In genomic region chr10:77715081-77715480, GRCh38 we compare ENCODE assay signal across 2 cellular contexts.
TF ChIP-seq lines count a peak whose summit lies in the region.

No MANE protein-coding gene starts in this region.

TF ChIP-seq in SK-N-SH, 30 proteins besides CTCF, POLR2A, EP300 and RAD21 (continued from another document):
- TF ChIP-seq REST (IDR thresholded peaks at IDR 0.05; ENCODE audit: low read depth, low read length): no peak
- TF ChIP-seq GABPA (IDR thresholded peaks at IDR 0.05; ENCODE audit: low read depth): no peak
- no peak for TF ChIP-seq ELF1 (IDR thresholded peaks at IDR 0.05)
- no peak for TF ChIP-seq FOXM1 (IDR thresholded peaks at IDR 0.05; ENCODE audit: low read depth)
- no peak for TF ChIP-seq TCF12 (IDR thresholded peaks at IDR 0.05)
- TF ChIP-seq MAX (IDR thresholded peaks at IDR 0.05; ENCODE audit: low read depth): no peak

TF ChIP-seq in SK-N-SH treated with all-trans-retinoic acid at 6 μM for 48 hours, 23 proteins besides CTCF, POLR2A, EP300 and RAD21 (continued from another document):
- TF ChIP-seq CSRNP3 (CRISPR knock-in tag; IDR thresholded peaks at IDR 0.05): no peak
- no peak for TF ChIP-seq OSR1 (CRISPR knock-in tag; IDR thresholded peaks at IDR 0.05)
- no peak for TF ChIP-seq GLIS3 (CRISPR knock-in tag; IDR thresholded peaks at IDR 0.05)
- TF ChIP-seq ZNF70 (CRISPR knock-in tag; IDR thresholded peaks at IDR 0.05): no peak
- no peak for TF ChIP-seq ESRRG (CRISPR knock-in tag; IDR thresholded peaks at IDR 0.05)
- no peak for TF ChIP-seq ZNF8 (CRISPR knock-in tag; IDR thresholded peaks at IDR 0.05)
- no peak for TF ChIP-seq TSHZ2 (CRISPR knock-in tag; IDR thresholded peaks at IDR 0.05)
- no peak for TF ChIP-seq ZC3H10 (CRISPR knock-in tag; IDR thresholded peaks at IDR 0.05)
